ENCODE assay signal across 8 cellular contexts in genomic region chr4:1683371-1683902, GRCh38. TPM values are rescaled to one million over a fixed set of nuclear protein-coding genes. Genes with fewer than 3 reads are reported as not detected.
DNase-seq lines count a peak whose midpoint lies in the region; ATAC-seq and TF ChIP-seq lines count a peak whose summit lies in the region.

No MANE protein-coding gene starts in this region.

- no peaks in the 10 kb centered on the region for H4K20me1 ChIP-seq in SU-DHL-6 (ENCODE audit: low read depth, low read length)

- whole genome bisulfite sequencing in ectodermal cell, 2 experiments: 13 to 15% methylated on average over 30 of the region's 30 CpGs

- no peaks in the 10 kb centered on the region for H3K9me3 ChIP-seq in SU-DHL-6 (ENCODE audit: insufficient read depth, low read length)
- no peaks in the 10 kb centered on the region for H3K9me3 ChIP-seq in ectodermal cell (ENCODE audit: control insufficient read depth, low read length)

- H3K36me3 ChIP-seq in SU-DHL-6 (ENCODE audit: low read length): no peaks in the 10 kb centered on the region
- H3K36me3 ChIP-seq in ectodermal cell (ENCODE audit: control insufficient read depth, insufficient read depth, low read length): no peaks in the 10 kb centered on the region

- H3K9me2 ChIP-seq in SU-DHL-6 (replicated peaks; ENCODE audit: insufficient read depth, low read length): no peaks in the 10 kb centered on the region

- peaks cover 10% of the 10 kb centered on the region for H3K4me1 ChIP-seq in ectodermal cell (ENCODE audit: control insufficient read depth, insufficient read depth, low read length)

- no peaks in the 10 kb centered on the region for H3K79me2 ChIP-seq in SU-DHL-6 (ENCODE audit: insufficient read depth, low read length)

- H2AFZ ChIP-seq in SU-DHL-6 (ENCODE audit: low read depth, low read length, severe bottlenecking): peak overlapping the region; percentile 8

- no peak for TF ChIP-seq CTCF in SU-DHL-6 (IDR thresholded peaks at IDR 0.05; ENCODE audit: insufficient read depth, low read length, poor library complexity, severe bottlenecking)

- peaks cover 12% of the 10 kb centered on the region for H3F3A ChIP-seq in SU-DHL-6 (ENCODE audit: insufficient read depth)

- peak overlapping the region; percentile 46 for H3K4me3 ChIP-seq in SU-DHL-6 (ENCODE audit: insufficient read depth, low read length, poor library complexity, severe bottlenecking)
- peak overlapping the region; percentile 47 for H3K4me3 ChIP-seq in ectodermal cell (ENCODE audit: insufficient read depth, low read depth, low read length)

- DNase-seq in ELR (ENCODE audit: low read depth) (peak; percentile 85), medulla oblongata (ENCODE audit: extremely low spot score) (peak; percentile 48), superior temporal gyrus (ENCODE audit: extremely low spot score) (peak; percentile 52), NCI-H2081 treated with DMSO at 0.1 percent for 48 hours (lab: John Stamatoyannopoulos, UW) (no peak)

- peak overlapping the region; percentile 27 for H3K4me2 ChIP-seq in SU-DHL-6 (ENCODE audit: low read depth, low read length, poor library complexity, severe bottlenecking)

- H3K27me3 ChIP-seq in SU-DHL-6 (ENCODE audit: low read length) (no peaks in the 10 kb centered on the region), ectodermal cell (ENCODE audit: control insufficient read depth, insufficient read depth, low read length, poor library complexity, severe bottlenecking) (peaks cover 19% of the 10 kb centered on the region)

- H3K27ac ChIP-seq in SU-DHL-6 (ENCODE audit: low read depth, low read length) (no peak overlapping the region), ectodermal cell (ENCODE audit: insufficient read depth, low read depth, low read length, poor library complexity, severe bottlenecking) (no peak overlapping the region)

- ATAC-seq in HG02623 (IDR thresholded peaks at IDR 0.05; ENCODE audit: unreplicated experiment) (peak; percentile 1), HG02763 (IDR thresholded peaks at IDR 0.05; ENCODE audit: unreplicated experiment) (no peak)

- peak overlapping the region; percentile 29; the same call in 1 of the 2 replicates for H3K9ac ChIP-seq in SU-DHL-6 (ENCODE audit: low read length)

RNA-seq across cellular contexts. Expression of gene FAM53A, which starts 0.7 kb away (rescaled TPM):
- polyA plus RNA-seq in ectodermal cell (2013, experiment 1 of 4): 4.8 TPM
- polyA plus RNA-seq in ectodermal cell (2013, experiment 2 of 4): 3.6 TPM
- 4.3 TPM for polyA plus RNA-seq in ectodermal cell (2013, experiment 3 of 4)
- polyA plus RNA-seq in ectodermal cell (2013, experiment 4 of 4): 4.7 TPM

RNA-seq across cellular contexts. Expression of gene SLBP, which starts 28.7 kb away (rescaled TPM):
- 66.4 TPM for polyA plus RNA-seq in ectodermal cell (2013, experiment 1 of 4)
- polyA plus RNA-seq in ectodermal cell (2013, experiment 2 of 4): 72.0 TPM
- polyA plus RNA-seq in ectodermal cell (2013, experiment 3 of 4): 52.7 TPM
- 55.2 TPM for polyA plus RNA-seq in ectodermal cell (2013, experiment 4 of 4)

RNA-seq across cellular contexts. Expression of gene TMEM129, which starts 37.7 kb away (rescaled TPM):
- 32.5 TPM for polyA plus RNA-seq in ectodermal cell (2013, experiment 1 of 4)
- polyA plus RNA-seq in ectodermal cell (2013, experiment 2 of 4): 31.7 TPM
- 31.6 TPM for polyA plus RNA-seq in ectodermal cell (2013, experiment 3 of 4)
- 32.7 TPM for polyA plus RNA-seq in ectodermal cell (2013, experiment 4 of 4)

RNA-seq across cellular contexts. Expression of gene TACC3, which starts 37.9 kb away (rescaled TPM):
- polyA plus RNA-seq in ectodermal cell (2013, experiment 1 of 4): 159 TPM
- 136 TPM for polyA plus RNA-seq in ectodermal cell (2013, experiment 2 of 4)
- polyA plus RNA-seq in ectodermal cell (2013, experiment 3 of 4): 143 TPM
- 141 TPM for polyA plus RNA-seq in ectodermal cell (2013, experiment 4 of 4)
